ENCODE assay signal across 18 cellular contexts in the genomic region with DNA sequence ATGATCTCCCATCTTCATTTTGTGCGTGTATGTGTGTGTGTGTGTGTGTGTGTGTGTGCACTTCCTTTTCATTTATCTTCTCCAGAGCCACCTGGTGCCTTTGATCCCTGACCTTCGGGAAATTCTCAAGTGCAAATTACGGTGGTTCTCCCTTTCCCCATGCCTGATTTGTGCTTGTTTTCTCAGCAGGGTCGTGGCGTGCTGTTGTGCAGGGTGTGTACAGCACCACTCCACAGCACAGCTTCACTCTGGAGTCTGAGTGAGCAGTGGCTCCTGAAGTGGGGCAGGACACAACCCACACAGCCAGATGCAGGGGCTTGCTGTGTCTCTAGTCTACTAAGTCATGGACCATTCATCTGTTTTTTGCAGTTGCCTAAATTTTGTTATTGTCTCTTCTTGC.
"Had no signal": no experiment of that assay in that cellular context is flagged by ENCODE, and none has a peak within 500 bp of the region (broad histone marks: within the 10 kb centered on the region; RNA-seq: fewer than 3 reads in every experiment).

No MANE protein-coding gene starts in this region.

- H3K27ac Mint-ChIP-seq: activated naive CD4-positive, alpha-beta T cell treated with anti-CD3 and anti-CD28 coated beads, Interleukin-2, amount 50 U/mL, for 72 hours; activated T-cell treated with anti-CD3 and anti-CD28 coated beads, Interleukin-2, amount 50 U/mL, for 72 hours; naive thymus-derived CD4-positive, alpha-beta T cell; WTC11 had no signal

- H3K4me1 Mint-ChIP-seq: naive thymus-derived CD4-positive, alpha-beta T cell had no signal

- H3K36me3 Mint-ChIP-seq: activated naive CD4-positive, alpha-beta T cell treated with anti-CD3 and anti-CD28 coated beads, Interleukin-2, amount 50 U/mL, for 72 hours; naive thymus-derived CD4-positive, alpha-beta T cell; WTC11 had no signal

- ATAC-seq: activated naive CD4-positive, alpha-beta T cell treated with anti-CD3 and anti-CD28 coated beads, Interleukin-2, amount 50 U/mL, for 72 hours; activated T-cell treated with anti-CD3 and anti-CD28 coated beads, Interleukin-2, amount 50 U/mL, for 72 hours; esophagus mucosa; mucosa of descending colon; naive thymus-derived CD4-positive, alpha-beta T cell; pancreas; upper lobe of right lung; WTC11 had no signal

- H3K27ac ChIP-seq: cardiac muscle cell, left ventricle myocardium inferior, pancreas, stomach, testis, upper lobe of right lung had no signal

- DNase-seq: activated CD4-positive, alpha-beta T cell treated with anti-CD3 and anti-CD28 coated beads for 4 hours; activated CD8-positive, alpha-beta memory T cell treated with anti-CD3 and anti-CD28 coated beads, Interleukin-2, amount 50 U/mL, for 48 hours; activated gamma-delta T cell; activated T-cell treated with anti-CD3 and anti-CD28 coated beads, Interleukin-2, amount 50 U/mL, for 72 hours; hypothalamus; kidney; left ventricle myocardium inferior; mucosa of descending colon; naive thymus-derived CD4-positive, alpha-beta T cell; pancreas; stimulated activated CD4-positive, alpha-beta T cell treated with anti-CD3 and anti-CD28 coated beads, Interleukin-1b, Interleukin-23, amount 100 ng/mL, for 48 hours; stomach; testis; upper lobe of right lung had no signal

- H3K9me3 Mint-ChIP-seq: activated naive CD4-positive, alpha-beta T cell treated with anti-CD3 and anti-CD28 coated beads, Interleukin-2, amount 50 U/mL, for 72 hours; activated T-cell treated with anti-CD3 and anti-CD28 coated beads, Interleukin-2, amount 50 U/mL, for 72 hours; naive thymus-derived CD4-positive, alpha-beta T cell; WTC11 had no signal

- H3K4me3 Mint-ChIP-seq: activated T-cell treated with anti-CD3 and anti-CD28 coated beads, Interleukin-2, amount 50 U/mL, for 72 hours; naive thymus-derived CD4-positive, alpha-beta T cell; WTC11 had no signal
